Comparison of ENCODE assay signal across 8 cellular contexts in genomic region chr13:97975851-97976550, GRCh38. TPM values are rescaled to one million over a fixed set of nuclear protein-coding genes. Genes with fewer than 3 reads are reported as not detected.
DNase-seq lines count a peak whose midpoint lies in the region; TF ChIP-seq lines count a peak whose summit lies in the region.

No MANE protein-coding gene starts in this region.

- H3K4me3 ChIP-seq in HFF-Myc (replicated peaks; ENCODE audit: low read depth, low read length) (peak overlapping the region; percentile 60), suprapubic skin (peak overlapping the region; percentile 94)

- 0% methylated on average over 21 of the region's 72 CpGs for WGBS in suprapubic skin

- TF ChIP-seq CTCF in GM10248 (IDR thresholded peaks at IDR 0.05; ENCODE audit: control extremely low read depth, extremely low read depth, low read depth, missing control alignments) (no peak), HFF-Myc (IDR thresholded peaks at IDR 0.05; ENCODE audit: low read depth, low read length, missing control alignments) (no peak), suprapubic skin (IDR thresholded peaks at IDR 0.05) (no peak)

- H3K9me3 ChIP-seq in suprapubic skin, result no peaks in the 10 kb centered on the region

- H3K4me1 ChIP-seq in suprapubic skin, result peaks cover 27% of the 10 kb centered on the region

- no peaks in the 10 kb centered on the region for H3K36me3 ChIP-seq in suprapubic skin

- peak overlapping the region; percentile 95 for H3K27ac ChIP-seq in suprapubic skin

- DNase-seq in GM10248 (ENCODE audit: extremely low spot score) (peak; percentile 98), HFF-Myc (ENCODE audit: extremely low read depth, low read depth) (peak; percentile 33), MV-4-11 (lab: John Stamatoyannopoulos, UW) (peak; percentile 80), SK-N-DZ (ENCODE audit: low spot score) (peak; percentile 89), globus pallidus (ENCODE audit: low spot score) (peak; percentile 91), nucleus accumbens (lab: John Stamatoyannopoulos, UW) (peak; percentile 19 to 96 (median 82)), suprapubic skin (ENCODE audit: low spot score in 2 of 2) (peak; percentile 91 to 93)
- peak; percentile 93 for DNase-seq in activated naive CD4-positive, alpha-beta T cell treated with anti-CD3 and anti-CD28 coated beads, Interleukin-2, amount 50 U/mL, for 16 hours

- TF ChIP-seq POLR2A in suprapubic skin (IDR thresholded peaks at IDR 0.05), result peak; percentile 32 to 76

- CTCF ChIA-PET in GM10248 (lab: Yijun Ruan, JAX), result no interaction called here

- no peaks in the 10 kb centered on the region for H3K27me3 ChIP-seq in suprapubic skin

- POLR2A ChIA-PET in GM10248 (lab: Yijun Ruan, JAX), result no interaction called here

- no peak for TF ChIP-seq EP300 in suprapubic skin (IDR thresholded peaks at IDR 0.05)

RNA-seq across cellular contexts. Expression of gene IPO5, which starts 22.5 kb away (rescaled TPM):
- polyA plus RNA-seq in SK-N-DZ (2014; cell fraction: cytosol; rRNA removed), result 155 and 175 TPM in 2 replicates
- 132 and 164 TPM in 2 replicates for polyA plus RNA-seq in SK-N-DZ (2014; cell fraction: nucleus; rRNA removed)
- total RNA-seq in suprapubic skin, result 10 to 100 TPM; 78.8 to 93.8 (median 82.4) TPM

Comparison
In these comparisons a context has a peak if more than half of its experiments do, and no peak if none do; other contexts are left out.
1. Peak in every context shown above with its lines: DNase-seq, H3K4me3 ChIP-seq and H3K27ac ChIP-seq.
2. DNase-seq: peak in every context shown above with its lines; median percentile 98 in GM10248; 93 in activated naive CD4-positive, alpha-beta T cell treated with anti-CD3 and anti-CD28 coated beads, Interleukin-2, amount 50 U/mL, for 16 hours; 92 in suprapubic skin; 91 in globus pallidus; 89 in SK-N-DZ; 82 in nucleus accumbens; 80 in MV-4-11; 33 in HFF-Myc.